ENCODE assay signal across 14 cellular contexts in the genomic region with DNA sequence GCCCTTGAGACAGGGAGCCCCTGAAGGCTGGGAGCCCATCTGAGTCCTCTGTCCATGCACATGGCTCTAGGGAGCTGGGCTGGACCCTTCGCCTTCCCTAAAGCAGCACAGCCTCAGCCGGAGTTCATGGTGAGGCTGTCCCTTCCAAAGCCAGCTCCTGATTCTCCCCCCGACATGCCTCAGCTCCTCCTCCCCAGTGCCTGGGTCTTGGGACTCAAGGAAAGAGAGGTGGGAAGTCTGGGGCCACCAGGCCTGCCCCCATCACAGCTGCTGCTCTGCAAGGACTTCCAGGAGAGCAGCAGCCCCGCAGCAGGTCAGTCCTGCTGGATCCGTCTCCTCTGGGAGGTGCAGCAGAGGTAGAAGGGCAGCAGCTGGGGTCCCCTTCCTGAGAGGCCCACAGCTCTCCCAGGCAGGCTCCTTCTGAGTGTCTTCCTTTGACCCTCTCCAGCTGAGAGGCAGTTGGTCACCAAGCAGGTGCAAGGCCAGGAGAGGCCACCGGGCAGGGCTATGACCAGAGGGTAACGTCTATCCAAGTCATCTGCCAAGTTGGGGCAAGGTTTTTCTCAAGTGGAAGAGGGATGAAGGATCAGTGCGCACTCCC.
DNase-seq lines count a peak whose midpoint lies in the region; ATAC-seq and TF ChIP-seq lines count a peak whose summit lies in the region.
"Had no signal": no experiment of that assay in that cellular context is flagged by ENCODE, and none has a peak within 500 bp of the region (broad histone marks: within the 10 kb centered on the region; RNA-seq: fewer than 3 reads in every experiment).

No MANE protein-coding gene starts in this region.

- H2AFZ ChIP-seq in H9 (ENCODE audit: low read length), result no peak overlapping the region
- H2AFZ ChIP-seq in osteoblast (ENCODE audit: low read length), result no peak overlapping the region
- H2AFZ ChIP-seq: GM23338 had no signal

- no CpG with 5 or more reads among the region's 8 CpGs for WGBS in H9 (ENCODE audit: extremely low coverage, insufficient read length, low lambda C conversion rate)

- TF ChIP-seq CTCF in H9 (conservative IDR thresholded peaks at IDR 0.05), result no peak
- 0 out of 2 replicates have a peak, but pooled peaks have one; percentile 3 for TF ChIP-seq CTCF in WERI-Rb-1 (IDR thresholded peaks at IDR 0.05; ENCODE audit: low read depth, low read length)
- TF ChIP-seq CTCF in glutamatergic neuron (IDR thresholded peaks at IDR 0.05; ENCODE audit: partially characterized antibody, unreplicated experiment), result no peak
- TF ChIP-seq CTCF in osteoblast (IDR thresholded peaks at IDR 0.05; ENCODE audit: extremely low read depth, low read depth, low read length), result no peak

- H3K23ac ChIP-seq in H9 (ENCODE audit: insufficient read length, low read depth, low read length), result no peak overlapping the region

- no peak overlapping the region for H2BK120ac ChIP-seq in H9 (ENCODE audit: low read depth, low read length, poor library complexity, severe bottlenecking)

- no peak overlapping the region for H2BK5ac ChIP-seq in H9 (ENCODE audit: insufficient read length, low read length)

- H3K27me3 ChIP-seq in H9 (ENCODE audit: insufficient read depth, low read length), result no peaks in the 10 kb centered on the region
- no peaks in the 10 kb centered on the region for H3K27me3 ChIP-seq in WERI-Rb-1 (ENCODE audit: insufficient read depth, low read depth, severe bottlenecking)
- peaks cover 23% of the 10 kb centered on the region for H3K27me3 ChIP-seq in osteoblast (ENCODE audit: insufficient read depth, low read length)
- H3K27me3 ChIP-seq in naive thymus-derived CD4-positive, alpha-beta T cell (ENCODE audit: control insufficient read depth in 2 of 2, insufficient read depth in 2 of 2, low read length in 2 of 2), result no peaks in the 10 kb centered on the region
- H3K27me3 ChIP-seq: BLaER1 treated with 17β-estradiol and CSF1 and Interleukin-3, amounts not matched to agents 10 nM and 100 nM had no signal

- no peak overlapping the region for H4K8ac ChIP-seq in H9 (replicated peaks; ENCODE audit: insufficient read length, low read depth, low read length)

- H2BK12ac ChIP-seq in H9 (ENCODE audit: insufficient read length, low read depth, low read length), result no peak overlapping the region

- no peak overlapping the region for H2BK15ac ChIP-seq in H9 (ENCODE audit: low read depth, low read length)

- no peak overlapping the region for H3K4me2 ChIP-seq in H9 (ENCODE audit: insufficient read depth, insufficient read length, low read length)
- H3K4me2 ChIP-seq in osteoblast (ENCODE audit: insufficient read depth, low read length), result no peak overlapping the region
- H3K4me2 ChIP-seq: GM23338 had no signal

- H3K27me3 Mint-ChIP-seq in H9 (ENCODE audit: low read depth) (peaks cover 17% of the 10 kb centered on the region), glutamatergic neuron (ENCODE audit: unreplicated experiment) (peaks cover 11% of the 10 kb centered on the region)
- peaks cover 0 to 36% (median 19%) of the 10 kb centered on the region in 5 donors for H3K27me3 Mint-ChIP-seq in naive thymus-derived CD4-positive, alpha-beta T cell

- H3K14ac ChIP-seq in H9 (ENCODE audit: insufficient read depth, low read length), result peak overlapping the region; percentile 16; the same call in 1 of the 2 replicates

- no peak overlapping the region for H4K5ac ChIP-seq in H9 (ENCODE audit: insufficient read length, low read depth, low read length)

- H3K79me1 ChIP-seq in H9 (ENCODE audit: insufficient read depth, low read depth, low read length, poor library complexity, severe bottlenecking), result no peaks in the 10 kb centered on the region

- H2AK5ac ChIP-seq in H9 (ENCODE audit: insufficient read length, low read length), result no peak overlapping the region

- no peak overlapping the region for H3K18ac ChIP-seq in H9 (ENCODE audit: insufficient read length, low read depth, low read length)

- DNase-seq in H9 (no peak), WERI-Rb-1 (no peak), glutamatergic neuron (no peak), osteoblast (ENCODE audit: insufficient read length, low spot score, missing footprints) (peak; percentile 68)
- DNase-seq in activated CD4-positive, CD25-positive, alpha-beta regulatory T cell treated with anti-CD3 and anti-CD28 coated beads, Interleukin-2, amount 50 U/mL, for 72 hours, result no peak
- DNase-seq in naive thymus-derived CD4-positive, alpha-beta T cell, result no peak
- DNase-seq: Calu3, DMS79 treated with DMSO at 0.1 percent for 48 hours, GF-D8, H7 had no signal

- H3K9ac ChIP-seq in H9 (ENCODE audit: extremely low read depth, insufficient read length, low read length), result no peak overlapping the region
- H3K9ac ChIP-seq: BLaER1 treated with 17β-estradiol and CSF1 and Interleukin-3, amounts not matched to agents 10 nM and 100 nM had no signal

- CTCF ChIA-PET in naive thymus-derived CD4-positive, alpha-beta T cell (lab: Charles Lee), result no interaction called here

- H3K4me3 ChIP-seq in WERI-Rb-1 (ENCODE audit: low read depth, low read length) (no peak overlapping the region), osteoblast (ENCODE audit: insufficient read depth, low read length) (no peak overlapping the region)
- no peak overlapping the region for H3K4me3 ChIP-seq in naive thymus-derived CD4-positive, alpha-beta T cell (ENCODE audit: low read length)
- H3K4me3 ChIP-seq: BLaER1 treated with 17β-estradiol and CSF1 and Interleukin-3, amounts not matched to agents 10 nM and 100 nM; GM23338 had no signal

- ATAC-seq in naive thymus-derived CD4-positive, alpha-beta T cell, result no peak
- ATAC-seq: CD8-positive, alpha-beta T cell; GM23338 had no signal

- POLR2A ChIA-PET in naive thymus-derived CD4-positive, alpha-beta T cell (lab: Charles Lee), result no interaction called here

- H2BK20ac ChIP-seq in H9 (ENCODE audit: low read depth, low read length, poor library complexity, severe bottlenecking), result no peak overlapping the region

- H3K4me3 Mint-ChIP-seq in H9 (no peak overlapping the region; a peak in 1 of 5 replicates), glutamatergic neuron (ENCODE audit: unreplicated experiment) (no peak overlapping the region)
- H3K4me3 Mint-ChIP-seq in naive thymus-derived CD4-positive, alpha-beta T cell, result no peak overlapping the region
- H3K4me3 Mint-ChIP-seq: B cell; CD8-positive, alpha-beta T cell; GM23338 had no signal

- H3K4me1 Mint-ChIP-seq in H9 (peaks cover 35 to 52% of the 10 kb centered on the region in 2 experiments), glutamatergic neuron (ENCODE audit: low read depth, unreplicated experiment) (peaks cover 5% of the 10 kb centered on the region)
- H3K4me1 Mint-ChIP-seq in naive thymus-derived CD4-positive, alpha-beta T cell, result no peaks in the 10 kb centered on the region
- H3K4me1 Mint-ChIP-seq: B cell had no signal

- H3K36me3 Mint-ChIP-seq in H9 (ENCODE audit: insufficient read depth in 1 of 3, low read depth in 3 of 3) (no peaks in the 10 kb centered on the region; a peak in 1 of 7 replicates), glutamatergic neuron (ENCODE audit: unreplicated experiment) (no peaks in the 10 kb centered on the region)
- H3K36me3 Mint-ChIP-seq in naive thymus-derived CD4-positive, alpha-beta T cell, result no peaks in the 10 kb centered on the region
- H3K36me3 Mint-ChIP-seq: CD8-positive, alpha-beta T cell had no signal

- no peak overlapping the region for H3T11ph ChIP-seq in H9 (ENCODE audit: low read length)

- no peaks in the 10 kb centered on the region for H3K36me3 ChIP-seq in WERI-Rb-1
- H3K36me3 ChIP-seq in osteoblast (ENCODE audit: insufficient read depth, low read length), result no peaks in the 10 kb centered on the region
- no peaks in the 10 kb centered on the region for H3K36me3 ChIP-seq in naive thymus-derived CD4-positive, alpha-beta T cell (ENCODE audit: control insufficient read depth in 2 of 3, insufficient read depth in 3 of 3, low read length in 3 of 3)
- H3K36me3 ChIP-seq: BLaER1 treated with 17β-estradiol and CSF1 and Interleukin-3, amounts not matched to agents 10 nM and 100 nM had no signal

- H3K9me3 Mint-ChIP-seq in H9 (no peaks in the 10 kb centered on the region; a peak in 1 of 5 replicates), glutamatergic neuron (ENCODE audit: unreplicated experiment) (peaks cover 2% of the 10 kb centered on the region)
- H3K9me3 Mint-ChIP-seq in naive thymus-derived CD4-positive, alpha-beta T cell, result peaks cover 0 to 1% (median 0%) of the 10 kb centered on the region in 11 donors
- H3K9me3 Mint-ChIP-seq: CD8-positive, alpha-beta T cell; GM23338 had no signal

- H3K9me3 ChIP-seq in H9 (ENCODE audit: control insufficient read depth, low read depth, low read length) (no peaks in the 10 kb centered on the region), WERI-Rb-1 (ENCODE audit: severe bottlenecking) (no peaks in the 10 kb centered on the region), osteoblast (ENCODE audit: low read depth, low read length) (no peaks in the 10 kb centered on the region)
- no peaks in the 10 kb centered on the region for H3K9me3 ChIP-seq in naive thymus-derived CD4-positive, alpha-beta T cell (ENCODE audit: control insufficient read depth in 2 of 3, low read length in 3 of 3)
- H3K9me3 ChIP-seq: BLaER1 treated with 17β-estradiol and CSF1 and Interleukin-3, amounts not matched to agents 10 nM and 100 nM had no signal

- no peaks in the 10 kb centered on the region for H3K79me2 ChIP-seq in H9 (ENCODE audit: insufficient read depth, low read length)
- H3K79me2 ChIP-seq in osteoblast (ENCODE audit: insufficient read depth, low read length), result no peaks in the 10 kb centered on the region

- no peak overlapping the region for H4K91ac ChIP-seq in H9 (ENCODE audit: insufficient read length, low read depth, low read length)

- H3K4me1 ChIP-seq in H9 (ENCODE audit: insufficient read depth, low read length) (peaks cover 7% of the 10 kb centered on the region), osteoblast (ENCODE audit: insufficient read depth, low read length) (no peaks in the 10 kb centered on the region)
- H3K4me1 ChIP-seq in naive thymus-derived CD4-positive, alpha-beta T cell (ENCODE audit: control insufficient read depth in 2 of 2, insufficient read depth in 2 of 2, low read length in 2 of 2), result no peaks in the 10 kb centered on the region

- H3K27ac Mint-ChIP-seq in H9 (peak overlapping the region in 1 of 3 experiments; percentile 37; a peak in 2 of 7 replicates), glutamatergic neuron (ENCODE audit: unreplicated experiment) (peak overlapping the region; percentile 2)
- no peak overlapping the region for H3K27ac Mint-ChIP-seq in naive thymus-derived CD4-positive, alpha-beta T cell
- H3K27ac Mint-ChIP-seq: B cell; CD8-positive, alpha-beta T cell; GM23338 had no signal

- no peak overlapping the region for H3K4ac ChIP-seq in H9 (ENCODE audit: low read depth, low read length)

- H3K23me2 ChIP-seq in H9 (ENCODE audit: insufficient read length, low read depth, low read length, poor library complexity, severe bottlenecking), result no peaks in the 10 kb centered on the region

- H4K20me1 ChIP-seq in H9 (ENCODE audit: control insufficient read depth, insufficient read depth, insufficient read length), result no peaks in the 10 kb centered on the region
- H4K20me1 ChIP-seq in osteoblast (ENCODE audit: insufficient read depth, low read length), result no peaks in the 10 kb centered on the region

- no peak overlapping the region for H3K56ac ChIP-seq in H9 (ENCODE audit: insufficient read length, low read depth, low read length)

- H3K27ac ChIP-seq in H9 (ENCODE audit: insufficient read length, low read depth, low read length) (no peak overlapping the region), WERI-Rb-1 (no peak overlapping the region), osteoblast (ENCODE audit: low read depth, low read length) (no peak overlapping the region)
- H3K27ac ChIP-seq in naive thymus-derived CD4-positive, alpha-beta T cell (ENCODE audit: low read depth, low read length), result no peak overlapping the region
- H3K27ac ChIP-seq: BLaER1 treated with 17β-estradiol and CSF1 and Interleukin-3, amounts not matched to agents 10 nM and 100 nM had no signal

- intact Hi-C loops in naive thymus-derived CD4-positive, alpha-beta T cell (cut with micrococcal nuclease), result no loop called here
